ENCODE assay signal across 1 cellular context in genomic region chr10:43255644-43256431, GRCh38.
TF ChIP-seq lines count a peak whose summit lies in the region.

No MANE protein-coding gene starts in this region.

TF ChIP-seq in SK-N-SH treated with all-trans-retinoic acid at 6 μM for 48 hours, 23 proteins besides CTCF, POLR2A, EP300 and RAD21 (continued from another document):
- TF ChIP-seq POU6F1 (CRISPR knock-in tag; IDR thresholded peaks at IDR 0.05; ENCODE audit: borderline replicate concordance, low read depth) (no peak), ZFP3 (CRISPR knock-in tag; IDR thresholded peaks at IDR 0.05) (no peak)
- TF ChIP-seq, protein P1, sequence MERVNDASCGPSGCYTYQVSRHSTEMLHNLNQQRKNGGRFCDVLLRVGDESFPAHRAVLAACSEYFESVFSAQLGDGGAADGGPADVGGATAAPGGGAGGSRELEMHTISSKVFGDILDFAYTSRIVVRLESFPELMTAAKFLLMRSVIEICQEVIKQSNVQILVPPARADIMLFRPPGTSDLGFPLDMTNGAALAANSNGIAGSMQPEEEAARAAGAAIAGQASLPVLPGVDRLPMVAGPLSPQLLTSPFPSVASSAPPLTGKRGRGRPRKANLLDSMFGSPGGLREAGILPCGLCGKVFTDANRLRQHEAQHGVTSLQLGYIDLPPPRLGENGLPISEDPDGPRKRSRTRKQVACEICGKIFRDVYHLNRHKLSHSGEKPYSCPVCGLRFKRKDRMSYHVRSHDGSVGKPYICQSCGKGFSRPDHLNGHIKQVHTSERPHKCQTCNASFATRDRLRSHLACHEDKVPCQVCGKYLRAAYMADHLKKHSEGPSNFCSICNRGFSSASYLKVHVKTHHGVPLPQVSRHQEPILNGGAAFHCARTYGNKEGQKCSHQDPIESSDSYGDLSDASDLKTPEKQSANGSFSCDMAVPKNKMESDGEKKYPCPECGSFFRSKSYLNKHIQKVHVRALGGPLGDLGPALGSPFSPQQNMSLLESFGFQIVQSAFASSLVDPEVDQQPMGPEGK (CRISPR knock-in tag; IDR thresholded peaks at IDR 0.05; ENCODE audit: borderline replicate concordance) = no peak
- TF ChIP-seq, protein P2, sequence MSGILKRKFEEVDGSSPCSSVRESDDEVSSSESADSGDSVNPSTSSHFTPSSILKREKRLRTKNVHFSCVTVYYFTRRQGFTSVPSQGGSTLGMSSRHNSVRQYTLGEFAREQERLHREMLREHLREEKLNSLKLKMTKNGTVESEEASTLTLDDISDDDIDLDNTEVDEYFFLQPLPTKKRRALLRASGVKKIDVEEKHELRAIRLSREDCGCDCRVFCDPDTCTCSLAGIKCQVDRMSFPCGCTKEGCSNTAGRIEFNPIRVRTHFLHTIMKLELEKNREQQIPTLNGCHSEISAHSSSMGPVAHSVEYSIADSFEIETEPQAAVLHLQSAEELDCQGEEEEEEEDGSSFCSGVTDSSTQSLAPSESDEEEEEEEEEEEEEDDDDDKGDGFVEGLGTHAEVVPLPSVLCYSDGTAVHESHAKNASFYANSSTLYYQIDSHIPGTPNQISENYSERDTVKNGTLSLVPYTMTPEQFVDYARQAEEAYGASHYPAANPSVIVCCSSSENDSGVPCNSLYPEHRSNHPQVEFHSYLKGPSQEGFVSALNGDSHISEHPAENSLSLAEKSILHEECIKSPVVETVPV (CRISPR knock-in tag; IDR thresholded peaks at IDR 0.05) = no peak
